In genomic region chr16:4098496-4098895, GRCh38 we compare ENCODE assay signal across 1 cellular context.
TF ChIP-seq lines count a peak whose summit lies in the region.

No MANE protein-coding gene starts in this region.

TF ChIP-seq in HepG2, 621 proteins besides CTCF, POLR2A, EP300 and RAD21 (continued from another document):
- TF ChIP-seq, protein P1, sequence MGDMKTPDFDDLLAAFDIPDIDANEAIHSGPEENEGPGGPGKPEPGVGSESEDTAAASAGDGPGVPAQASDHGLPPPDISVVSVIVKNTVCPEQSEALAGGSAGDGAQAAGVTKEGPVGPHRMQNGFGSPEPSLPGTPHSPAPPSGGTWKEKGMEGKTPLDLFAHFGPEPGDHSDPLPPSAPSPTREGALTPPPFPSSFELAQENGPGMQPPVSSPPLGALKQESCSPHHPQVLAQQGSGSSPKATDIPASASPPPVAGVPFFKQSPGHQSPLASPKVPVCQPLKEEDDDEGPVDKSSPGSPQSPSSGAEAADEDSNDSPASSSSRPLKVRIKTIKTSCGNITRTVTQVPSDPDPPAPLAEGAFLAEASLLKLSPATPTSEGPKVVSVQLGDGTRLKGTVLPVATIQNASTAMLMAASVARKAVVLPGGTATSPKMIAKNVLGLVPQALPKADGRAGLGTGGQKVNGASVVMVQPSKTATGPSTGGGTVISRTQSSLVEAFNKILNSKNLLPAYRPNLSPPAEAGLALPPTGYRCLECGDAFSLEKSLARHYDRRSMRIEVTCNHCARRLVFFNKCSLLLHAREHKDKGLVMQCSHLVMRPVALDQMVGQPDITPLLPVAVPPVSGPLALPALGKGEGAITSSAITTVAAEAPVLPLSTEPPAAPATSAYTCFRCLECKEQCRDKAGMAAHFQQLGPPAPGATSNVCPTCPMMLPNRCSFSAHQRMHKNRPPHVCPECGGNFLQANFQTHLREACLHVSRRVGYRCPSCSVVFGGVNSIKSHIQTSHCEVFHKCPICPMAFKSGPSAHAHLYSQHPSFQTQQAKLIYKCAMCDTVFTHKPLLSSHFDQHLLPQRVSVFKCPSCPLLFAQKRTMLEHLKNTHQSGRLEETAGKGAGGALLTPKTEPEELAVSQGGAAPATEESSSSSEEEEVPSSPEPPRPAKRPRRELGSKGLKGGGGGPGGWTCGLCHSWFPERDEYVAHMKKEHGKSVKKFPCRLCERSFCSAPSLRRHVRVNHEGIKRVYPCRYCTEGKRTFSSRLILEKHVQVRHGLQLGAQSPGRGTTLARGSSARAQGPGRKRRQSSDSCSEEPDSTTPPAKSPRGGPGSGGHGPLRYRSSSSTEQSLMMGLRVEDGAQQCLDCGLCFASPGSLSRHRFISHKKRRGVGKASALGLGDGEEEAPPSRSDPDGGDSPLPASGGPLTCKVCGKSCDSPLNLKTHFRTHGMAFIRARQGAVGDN (CRISPR knock-in tag; IDR thresholded peaks at IDR 0.05): no peak
- TF ChIP-seq ZNF24 (IDR thresholded peaks at IDR 0.05): 0 out of 2 replicates have a peak, but pooled peaks have one; percentile 44
